In the genomic region with DNA sequence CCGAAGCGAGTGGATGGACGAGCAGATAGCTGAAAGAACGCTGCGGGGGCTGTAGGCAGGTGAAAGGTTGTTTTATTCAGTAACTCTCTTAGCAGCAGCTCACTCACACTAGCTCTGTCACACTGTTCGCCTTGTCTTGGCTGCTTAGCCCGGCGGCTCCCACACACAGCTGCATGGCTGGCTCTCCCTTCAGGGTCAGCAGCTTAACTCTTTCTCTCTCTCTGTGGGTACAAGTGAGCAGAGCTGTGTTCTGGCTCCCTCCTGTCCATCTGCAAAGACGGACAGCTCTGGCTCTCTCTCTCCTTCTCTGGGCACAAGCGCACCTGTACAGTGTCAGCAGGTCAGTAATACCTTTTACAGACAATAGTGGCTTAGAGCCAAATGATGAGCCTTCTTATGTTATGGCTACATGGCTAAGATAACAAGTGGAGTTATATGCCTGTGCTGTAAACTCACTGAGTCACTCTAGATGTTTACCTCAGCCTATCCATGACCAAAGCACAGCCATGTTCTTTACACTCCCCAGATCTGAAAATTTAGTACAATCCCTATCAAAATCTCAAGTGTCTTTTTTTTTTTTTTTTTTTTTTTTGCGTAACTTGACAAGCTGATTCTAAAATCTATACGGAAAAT, we compare ENCODE assay signal across 16 cellular contexts.
DNase-seq lines count a peak whose midpoint lies in the region; ATAC-seq, FAIRE-seq and TF ChIP-seq lines count a peak whose summit lies in the region.
"Had no signal": no experiment of that assay in that cellular context is flagged by ENCODE, and none has a peak within 500 bp of the region (broad histone marks: within the 10 kb centered on the region; RNA-seq: fewer than 3 reads in every experiment).

No MANE protein-coding gene starts in this region.

- no TSS peak for BruUV-seq in IMR-90 (replicated peaks; lab: Mats Ljungman, UMichigan)

- H2BK15ac ChIP-seq in IMR-90 (ENCODE audit: low read depth, low read length), result no peak overlapping the region

- no peak overlapping the region for H3K18ac ChIP-seq in IMR-90 (ENCODE audit: low read depth, low read length)

- H3K9me3 ChIP-seq in A549, result no peaks in the 10 kb centered on the region
- H3K9me3 ChIP-seq in IMR-90 (ENCODE audit: control insufficient read depth, insufficient read depth, low read length), result no peaks in the 10 kb centered on the region
- H3K9me3 ChIP-seq in HAP-1, result no peaks in the 10 kb centered on the region
- H3K9me3 ChIP-seq: BE2C had no signal

- H3K23ac ChIP-seq in IMR-90 (ENCODE audit: low read depth, low read length), result no peak overlapping the region

- WGBS in A549 (ENCODE audit: missing lambda C conversion rate), result 72% methylated on average over 12 of the region's 12 CpGs
- WGBS in IMR-90 (ENCODE audit: extremely low coverage in 2 of 2, insufficient read length in 1 of 2), 2 experiments, result 26% methylated on average over 3 of the region's 12 CpGs; no CpG with 5 or more reads in 1 of the 2 experiments

- H3K4me1 ChIP-seq in A549 (no peaks in the 10 kb centered on the region), IMR-90 (ENCODE audit: control insufficient read depth, insufficient read depth, low read length) (no peaks in the 10 kb centered on the region), HAP-1 (no peaks in the 10 kb centered on the region)
- H3K4me1 ChIP-seq: BE2C, parathyroid adenoma had no signal

- H2BK120ac ChIP-seq in IMR-90 (ENCODE audit: low read depth, low read length), result no peak overlapping the region

- CTCF ChIA-PET in A549 (lab: Yijun Ruan, JAX) (no interaction called here), IMR-90 (lab: Yijun Ruan, JAX) (no interaction called here)

- dilution Hi-C loops in IMR-90 (cut with HindIII; ENCODE audit: low sequenced_read_pairs, unreplicated experiment), result no loop called here

- TF ChIP-seq POLR2A in A549 (IDR thresholded peaks at IDR 0.05; ENCODE audit: low read length) (no peak), IMR-90 (IDR thresholded peaks at IDR 0.05; ENCODE audit: low read depth, low read length) (no peak)

- H3K4ac ChIP-seq in IMR-90 (ENCODE audit: low read depth, low read length), result no peak overlapping the region

- no peak overlapping the region for H3K56ac ChIP-seq in IMR-90 (ENCODE audit: extremely low read depth, insufficient read depth, low read length)

- H2BK20ac ChIP-seq in IMR-90 (ENCODE audit: low read depth, low read length), result no peak overlapping the region

- in situ Hi-C loops in IMR-90 (cut with MboI; ENCODE audit: low sequenced_read_pairs), result no loop called here
- in situ Hi-C loops in HAP-1 (cut with MboI; ENCODE audit: low sequenced_read_pairs), result loop anchor here (25.0 kb wide), 1 partner anchor 319 kb away; no protein-coding TSS in a partner anchor

- H4K20me1 ChIP-seq in IMR-90 (ENCODE audit: insufficient read depth, low read length), result no peaks in the 10 kb centered on the region

- ATAC-seq in A549 (no peak; a peak in 1 of 6 replicates), IMR-90 (ENCODE audit: low read depth) (peak; percentile 57; the same call in 1 of the 2 replicates), HG03196 (IDR thresholded peaks at IDR 0.05; ENCODE audit: unreplicated experiment) (no peak), HG02588 (IDR thresholded peaks at IDR 0.05; ENCODE audit: unreplicated experiment) (no peak)

- no peak overlapping the region for H4K5ac ChIP-seq in IMR-90 (ENCODE audit: low read depth, low read length)

- H2AK9ac ChIP-seq in IMR-90 (replicated peaks; ENCODE audit: low read depth, low read length, poor library complexity), result no peak overlapping the region

- TF ChIP-seq CTCF in A549 (IDR thresholded peaks at IDR 0.05), result no peak
- TF ChIP-seq CTCF in IMR-90 (conservative IDR thresholded peaks at IDR 0.05; ENCODE audit: low read depth, low read length), result no peak
- no peak for TF ChIP-seq CTCF in cardiac fibroblast (IDR thresholded peaks at IDR 0.05; ENCODE audit: low read depth, low read length)

- TF ChIP-seq RAD21 in A549 (conservative IDR thresholded peaks at IDR 0.05 in 1 of 2, IDR thresholded peaks at IDR 0.05 in 1 of 2) (no peak), IMR-90 (IDR thresholded peaks at IDR 0.05; ENCODE audit: low read length) (no peak)

- H2BK5ac ChIP-seq in IMR-90 (ENCODE audit: low read depth, low read length, poor library complexity, severe bottlenecking), result no peak overlapping the region

- intact Hi-C loops in IMR-90 (cut with micrococcal nuclease), result no loop called here

- H3K4me3 ChIP-seq in A549 (no peak overlapping the region), IMR-90 (ENCODE audit: insufficient read depth, low read depth, low read length) (no peak overlapping the region), cardiac fibroblast (replicated peaks in 1 of 2; ENCODE audit: low read depth in 2 of 2, low read length in 2 of 2) (peak overlapping the region; percentile 21 to 22), HAP-1 (no peak overlapping the region)
- H3K4me3 ChIP-seq: GM12878 had no signal

- H3K9me1 ChIP-seq in IMR-90 (ENCODE audit: insufficient read depth, low read length), result peaks cover 3% of the 10 kb centered on the region; the same call in 1 of the 2 replicates

- H2AK5ac ChIP-seq in IMR-90 (ENCODE audit: low read depth, low read length), result no peak overlapping the region

- no peak overlapping the region for H4K91ac ChIP-seq in IMR-90 (ENCODE audit: insufficient read depth, low read depth, low read length)

- H3K27ac ChIP-seq in A549 (no peak overlapping the region), IMR-90 (ENCODE audit: insufficient read depth, low read length) (no peak overlapping the region)
- H3K27ac ChIP-seq: parathyroid adenoma had no signal

- DNase-seq in A549 (ENCODE audit: low read depth in 1 of 2, low spot score in 1 of 2) (no peak), IMR-90 (peak; percentile 4), cardiac fibroblast (ENCODE audit: low read depth in 2 of 2) (peak; percentile 49 to 52), medulla oblongata (ENCODE audit: extremely low spot score) (peak; percentile 29), middle frontal gyrus (ENCODE audit: extremely low spot score, low spot score) (no peak), HAP-1 (ENCODE audit: low spot score in 2 of 2) (no peak)
- DNase-seq: activated CD4-positive, alpha-beta T cell treated with anti-CD3 and anti-CD28 coated beads for 1 hour; activated CD8-positive, alpha-beta memory T cell treated with anti-CD3 and anti-CD28 coated beads, Interleukin-2, amount 50 U/mL, for 48 hours; activated naive CD4-positive, alpha-beta T cell treated with anti-CD3 and anti-CD28 coated beads, Interleukin-2, amount 50 U/mL, for 16 hours; BE2C; NCI-H1694 had no signal

- H3K14ac ChIP-seq in IMR-90 (replicated peaks; ENCODE audit: low read depth, low read length), result no peak overlapping the region

- no peak overlapping the region for H3K9ac ChIP-seq in IMR-90 (ENCODE audit: low read depth, low read length)
- H3K9ac ChIP-seq: parathyroid adenoma had no signal

- no peaks in the 10 kb centered on the region for H3K79me1 ChIP-seq in IMR-90 (ENCODE audit: low read depth in 1 of 2, low read length in 2 of 2)

- H2AFZ ChIP-seq in IMR-90 (replicated peaks; ENCODE audit: low read length, poor library complexity), result peak overlapping the region; percentile 9
- H2AFZ ChIP-seq: parathyroid adenoma had no signal

- FAIRE-seq in A549 (lab: Jason Lieb, UNC), result no peak
- FAIRE-seq: GM12878, urothelium cell line had no signal

- H3K4me2 ChIP-seq in A549 (peak overlapping the region; percentile 32; the same call in 1 of the 3 replicates), IMR-90 (ENCODE audit: low read depth, low read length) (peak overlapping the region; percentile 75)

- TF ChIP-seq EP300 in A549 (IDR thresholded peaks at IDR 0.05), result no peak

- no peak overlapping the region for H4K8ac ChIP-seq in IMR-90 (ENCODE audit: low read depth in 2 of 2, low read length in 2 of 2)

- no peaks in the 10 kb centered on the region for H3K36me3 ChIP-seq in IMR-90 (ENCODE audit: control insufficient read depth, insufficient read depth, low read length)
- no peaks in the 10 kb centered on the region for H3K36me3 ChIP-seq in HAP-1 (replicated peaks)
- H3K36me3 ChIP-seq: BE2C had no signal

- POLR2A ChIA-PET in A549 (lab: Yijun Ruan, JAX), result interaction anchor here (0.6 kb wide), 1 partner anchor 807 kb away, joined by 3 read pairs; no protein-coding TSS in a partner anchor
- POLR2A ChIA-PET in IMR-90 (lab: Charles Lee; ENCODE audit: unreplicated experiment), result interaction anchor here (0.6 kb wide), 1 partner anchor 387 kb away, joined by 11 read pairs; a partner anchor contains a TSS

- H3K27me3 ChIP-seq in IMR-90 (ENCODE audit: control insufficient read depth, insufficient read depth, low read length), result peaks cover 2% of the 10 kb centered on the region; the same call in 1 of the 2 replicates
- H3K27me3 ChIP-seq in HAP-1 (ENCODE audit: low read depth), result 0 out of 2 replicates have a peak, but pooled peaks cover 7% of the 10 kb centered on the region
- H3K27me3 ChIP-seq: BE2C had no signal

TF ChIP-seq in A549, 52 proteins besides CTCF, POLR2A, EP300 and RAD21 (continues in another document):
- TF ChIP-seq, protein P1, sequence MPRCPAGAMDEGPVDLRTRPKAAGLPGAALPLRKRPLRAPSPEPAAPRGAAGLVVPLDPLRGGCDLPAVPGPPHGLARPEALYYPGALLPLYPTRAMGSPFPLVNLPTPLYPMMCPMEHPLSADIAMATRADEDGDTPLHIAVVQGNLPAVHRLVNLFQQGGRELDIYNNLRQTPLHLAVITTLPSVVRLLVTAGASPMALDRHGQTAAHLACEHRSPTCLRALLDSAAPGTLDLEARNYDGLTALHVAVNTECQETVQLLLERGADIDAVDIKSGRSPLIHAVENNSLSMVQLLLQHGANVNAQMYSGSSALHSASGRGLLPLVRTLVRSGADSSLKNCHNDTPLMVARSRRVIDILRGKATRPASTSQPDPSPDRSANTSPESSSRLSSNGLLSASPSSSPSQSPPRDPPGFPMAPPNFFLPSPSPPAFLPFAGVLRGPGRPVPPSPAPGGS (IDR thresholded peaks at IDR 0.05), result no peak
- TF ChIP-seq KDM5A (IDR thresholded peaks at IDR 0.05) (no peak), GATA3 (IDR thresholded peaks at IDR 0.05; ENCODE audit: borderline replicate concordance) (no peak), EHMT2 (IDR thresholded peaks at IDR 0.05; ENCODE audit: low read depth) (no peak)

TF ChIP-seq in IMR-90, 13 proteins besides CTCF, POLR2A, EP300 and RAD21:
- TF ChIP-seq MXI1 (IDR thresholded peaks at IDR 0.05; ENCODE audit: borderline replicate concordance, low read depth, low read length) (no peak), RCOR1 (IDR thresholded peaks at IDR 0.05; ENCODE audit: insufficient replicate concordance, low read length) (no peak)

Comparison
In these comparisons a context has a peak if more than half of its experiments do, and no peak if none do; other contexts are left out.
1. DNase-seq: peak in IMR-90 (single experiment), cardiac fibroblast (2 of 2) and medulla oblongata (single experiment); none in A549 (0 of 2), middle frontal gyrus (single experiment) and HAP-1 (0 of 2).
2. H3K4me3 ChIP-seq: peak in cardiac fibroblast (2 of 2); none in A549 (single experiment), IMR-90 (single experiment) and HAP-1 (single experiment).